In genomic region chr7:99140813-99141212, GRCh38 we compare ENCODE assay signal across 9 cellular contexts. TPM values are rescaled to one million over a fixed set of nuclear protein-coding genes. Genes with fewer than 3 reads are reported as not detected.
A peak's percentile ranks its signal among the peaks of the same experiment; 100 is the strongest.
DNase-seq lines count a peak whose midpoint lies in the region; ATAC-seq, FAIRE-seq and TF ChIP-seq lines count a peak whose summit lies in the region.
"Had no signal": no experiment of that assay in that cellular context is flagged by ENCODE, and none has a peak within 500 bp of the region (broad histone marks: within the 10 kb centered on the region; RNA-seq: fewer than 3 reads in every experiment).

No MANE protein-coding gene starts in this region.

- H3K9ac ChIP-seq in keratinocyte (ENCODE audit: control insufficient read depth, extremely low read depth, insufficient read depth, low read length), result peak overlapping the region; percentile 90
- H3K9ac ChIP-seq: parathyroid adenoma had no signal

- H3K27ac ChIP-seq in keratinocyte (ENCODE audit: control insufficient read depth, insufficient read depth, low read length) (peak overlapping the region; percentile 90), testis (peak overlapping the region; percentile 95 to 99)
- H3K27ac ChIP-seq: parathyroid adenoma had no signal

- H3K4me3 Mint-ChIP-seq in activated CD4-positive, alpha-beta T cell treated with anti-CD3 and anti-CD28 coated beads for 36 hours, result peak overlapping the region; percentile 3
- peak overlapping the region; percentile 87 for H3K4me3 Mint-ChIP-seq in activated naive CD8-positive, alpha-beta T cell treated with anti-CD3 and anti-CD28 coated beads, Interleukin-2, amount 50 U/mL, for 24 hours

- H3K4me1 ChIP-seq in keratinocyte (ENCODE audit: control insufficient read depth, extremely low read depth, insufficient read depth, low read length) (peaks cover 54% of the 10 kb centered on the region), testis (peaks cover 27% of the 10 kb centered on the region)

- no peaks in the 10 kb centered on the region for H3K9me1 ChIP-seq in keratinocyte (ENCODE audit: control insufficient read depth, extremely low read depth, insufficient read depth, low read length)

- 64 to 67% methylated on average over 6 of the region's 6 CpGs for WGBS in testis, 2 donors

- H3K36me3 ChIP-seq in keratinocyte (ENCODE audit: control insufficient read depth in 2 of 2, extremely low read depth in 1 of 2, insufficient read depth in 2 of 2, low read length in 2 of 2) (peaks cover 0 to 6% of the 10 kb centered on the region in 2 experiments), testis (ENCODE audit: low read depth, missing control alignments) (no peaks in the 10 kb centered on the region)

- TF ChIP-seq POLR2A in testis (IDR thresholded peaks at IDR 0.05), result no peak

- TF ChIP-seq CTCF in keratinocyte (optimal IDR thresholded peaks at IDR 0.05 in 1 of 3, IDR thresholded peaks at IDR 0.05 in 1 of 3, conservative IDR thresholded peaks at IDR 0.05 in 1 of 3; ENCODE audit: extremely low read depth in 1 of 3, insufficient read depth in 2 of 3, low read length in 3 of 3) (no peak), testis (IDR thresholded peaks at IDR 0.05) (no peak)

- peak; percentile 32 for FAIRE-seq in keratinocyte (lab: Jason Lieb, UNC)

- POLR2A ChIA-PET in activated CD4-positive, alpha-beta T cell treated with anti-CD3 and anti-CD28 coated beads for 36 hours (lab: Charles Lee), result no interaction called here

- peaks cover 60% of the 10 kb centered on the region for H3K4me1 Mint-ChIP-seq in activated CD4-positive, alpha-beta T cell treated with anti-CD3 and anti-CD28 coated beads for 36 hours
- peaks cover 60% of the 10 kb centered on the region for H3K4me1 Mint-ChIP-seq in activated naive CD8-positive, alpha-beta T cell treated with anti-CD3 and anti-CD28 coated beads, Interleukin-2, amount 50 U/mL, for 24 hours

- H3K79me2 ChIP-seq in keratinocyte (ENCODE audit: control insufficient read depth, insufficient read depth, low read length), result peaks cover 64% of the 10 kb centered on the region

- H3K27ac Mint-ChIP-seq in activated CD4-positive, alpha-beta T cell treated with anti-CD3 and anti-CD28 coated beads for 36 hours, result peak overlapping the region; percentile 69
- H3K27ac Mint-ChIP-seq in activated naive CD8-positive, alpha-beta T cell treated with anti-CD3 and anti-CD28 coated beads, Interleukin-2, amount 50 U/mL, for 24 hours, result peak overlapping the region; percentile 46

- CTCF ChIA-PET in activated CD4-positive, alpha-beta T cell treated with anti-CD3 and anti-CD28 coated beads for 36 hours (lab: Charles Lee), result no interaction called here

- intact Hi-C loops in activated CD4-positive, alpha-beta T cell treated with anti-CD3 and anti-CD28 coated beads for 36 hours (cut with DNase I, micrococcal nuclease), result loop anchor here (5.0 kb wide), 6 partner anchors 171 to 889 kb away; partner anchors contain the start of genes ARPC1A (in 1 of the 2), BAIAP2L1 (in 1 of the 2), TECPR1 (in 1 of the 2) and ZKSCAN5 (in 1 of the 2)
- intact Hi-C loops in testis (cut with DNase I; ENCODE audit: low total_unique reads), result no loop called here

- dilution Hi-C loops in keratinocyte (cut with MboI; ENCODE audit: extremely low pct_ligation_motif_present, low sequenced_read_pairs), result no loop called here

- H3K9me3 ChIP-seq in keratinocyte (ENCODE audit: control insufficient read depth, low read depth, low read length) (no peaks in the 10 kb centered on the region), testis (no peaks in the 10 kb centered on the region)

- no peaks in the 10 kb centered on the region for H3K27me3 Mint-ChIP-seq in activated CD4-positive, alpha-beta T cell treated with anti-CD3 and anti-CD28 coated beads for 36 hours
- H3K27me3 Mint-ChIP-seq in activated naive CD8-positive, alpha-beta T cell treated with anti-CD3 and anti-CD28 coated beads, Interleukin-2, amount 50 U/mL, for 24 hours, result no peaks in the 10 kb centered on the region

- H3K4me2 ChIP-seq in keratinocyte (ENCODE audit: control insufficient read depth, extremely low read depth, insufficient read depth, low read depth, low read length), result peak overlapping the region; percentile 98

- H2AFZ ChIP-seq in keratinocyte (ENCODE audit: control insufficient read depth, low read length), result no peak overlapping the region
- H2AFZ ChIP-seq: parathyroid adenoma had no signal

- H3K9me3 Mint-ChIP-seq in activated CD4-positive, alpha-beta T cell treated with anti-CD3 and anti-CD28 coated beads for 36 hours (ENCODE audit: low read depth), result no peaks in the 10 kb centered on the region
- no peaks in the 10 kb centered on the region for H3K9me3 Mint-ChIP-seq in activated naive CD8-positive, alpha-beta T cell treated with anti-CD3 and anti-CD28 coated beads, Interleukin-2, amount 50 U/mL, for 24 hours

- H3K36me3 Mint-ChIP-seq in activated CD4-positive, alpha-beta T cell treated with anti-CD3 and anti-CD28 coated beads for 36 hours (ENCODE audit: low read depth), result peaks cover 5% of the 10 kb centered on the region
- H3K36me3 Mint-ChIP-seq in activated naive CD8-positive, alpha-beta T cell treated with anti-CD3 and anti-CD28 coated beads, Interleukin-2, amount 50 U/mL, for 24 hours (ENCODE audit: low read depth), result peaks cover 4% of the 10 kb centered on the region

- no peaks in the 10 kb centered on the region for H3K27me3 ChIP-seq in keratinocyte (ENCODE audit: control insufficient read depth, extremely low read depth, insufficient read depth, low read length)
- H3K27me3 ChIP-seq in testis, result no peaks in the 10 kb centered on the region

- no peak for DNase-seq in activated CD4-positive, alpha-beta T cell treated with anti-CD3 and anti-CD28 coated beads for 36 hours
- no peak for DNase-seq in activated CD4-positive, alpha-beta T cell treated with anti-CD3 and anti-CD28 coated beads, Interleukin-2, amount 50 U/mL, for 48 hours
- DNase-seq in activated naive CD8-positive, alpha-beta T cell treated with anti-CD3 and anti-CD28 coated beads, Interleukin-2, amount 50 U/mL, for 24 hours, result no peak
- DNase-seq in keratinocyte (ENCODE audit: low read depth, low spot score) (no peak), testis (no peak), NCI-H146 (lab: John Stamatoyannopoulos, UW) (no peak), NCI-H345 (lab: John Stamatoyannopoulos, UW) (no peak)
- DNase-seq in stimulated activated naive CD4-positive, alpha-beta T cell (lab: John Stamatoyannopoulos, UW), result no peak

- peaks cover 10% of the 10 kb centered on the region for H4K20me1 ChIP-seq in keratinocyte (ENCODE audit: control insufficient read depth, extremely low read depth, insufficient read depth, low read length)

- ATAC-seq in activated CD4-positive, alpha-beta T cell treated with anti-CD3 and anti-CD28 coated beads for 36 hours, result no peak
- ATAC-seq in activated naive CD8-positive, alpha-beta T cell treated with anti-CD3 and anti-CD28 coated beads, Interleukin-2, amount 50 U/mL, for 24 hours, result no peak

- H3K4me3 ChIP-seq in keratinocyte (ENCODE audit: control insufficient read depth in 2 of 3, extremely low read depth in 1 of 3, insufficient read depth in 2 of 3, low read depth in 1 of 3, low read length in 3 of 3) (peak overlapping the region; percentile 59 to 81 (median 75)), testis (no peak overlapping the region)

RNA-seq across cellular contexts. Expression of gene SMURF1, which starts 3.1 kb away (rescaled TPM):
- 10 to 100 TPM; 12.4 to 13.4 TPM for total RNA-seq in activated CD4-positive, alpha-beta T cell treated with anti-CD3 and anti-CD28 coated beads for 36 hours
- polyA plus RNA-seq in keratinocyte, result 20.7 to 32.3 TPM (median 22.2 TPM) in 3 replicates
- 47.9 TPM for polyA plus RNA-seq in keratinocyte (2011; ENCODE audit: low read depth)
- polyA plus RNA-seq in keratinocyte (2011; cell fraction: cytosol; rRNA removed), result 20.3 and 25.4 TPM in 2 replicates
- 50.8 and 56.0 TPM in 2 replicates for polyA plus RNA-seq in keratinocyte (2011; cell fraction: nucleus; rRNA removed)
- 26.2 and 27.9 TPM in 2 replicates for polyA plus RNA-seq in keratinocyte (2012; ENCODE audit: low replicate concordance)
- 20.0 to 37.9 TPM (median 28.4 TPM) in 3 replicates for polyA minus RNA-seq in keratinocyte
- 15.5 TPM for polyA minus RNA-seq in keratinocyte (2011; cell fraction: cytosol; rRNA and poly(A)+ RNA removed)
- 26.2 and 54.6 TPM in 2 replicates for polyA minus RNA-seq in keratinocyte (2011; cell fraction: nucleus; rRNA and poly(A)+ RNA removed)
- 10 to 100 TPM; 34.5 to 46.9 TPM for total RNA-seq in testis
- 79.5 TPM for polyA plus RNA-seq in testis (ENCODE audit: insufficient read depth, low read depth, low replicate concordance)

Comparison
In these comparisons a context has a peak if more than half of its experiments do, and no peak if none do; other contexts are left out.
1. H3K4me3 ChIP-seq: peak in keratinocyte (3 of 3); none in testis (0 of 2).